10 cellular contexts compared by ENCODE assay signal in genomic region chr14:100207588-100207987, GRCh38. TPM values are rescaled to one million over a fixed set of nuclear protein-coding genes. Genes with fewer than 3 reads are reported as not detected.
DNase-seq lines count a peak whose midpoint lies in the region; ATAC-seq, FAIRE-seq and TF ChIP-seq lines count a peak whose summit lies in the region.
"Not testable (repeated sequence)": the region's sequence is repeated elsewhere in the genome, so short reads cannot be mapped to it uniquely, and the experiment has no call there.
"Had no signal": no experiment of that assay in that cellular context is flagged by ENCODE, and none has a peak within 500 bp of the region (broad histone marks: within the 10 kb centered on the region; RNA-seq: fewer than 3 reads in every experiment).

No MANE protein-coding gene starts in this region.

- intact Hi-C loops in activated CD4-positive, alpha-beta T cell treated with anti-CD3 and anti-CD28 coated beads for 36 hours (cut with DNase I, micrococcal nuclease); activated CD4-positive, alpha-beta memory T cell treated with anti-CD3 and anti-CD28 coated beads for 36 hours (cut with micrococcal nuclease); K562 (cut with micrococcal nuclease): not testable (repeated sequence)

- not testable (repeated sequence) for H3K9ac ChIP-seq in K562 (ENCODE audit: insufficient read depth in 1 of 2, low read depth in 2 of 2, low read length in 2 of 2); trophoblast cell (ENCODE audit: low read length)

- H3K9me3 ChIP-seq in T-helper 17 cell (ENCODE audit: control insufficient read depth, low read length, poor library complexity, severe bottlenecking); K562 (replicated peaks; ENCODE audit: control insufficient read depth, insufficient read depth, low read depth, low read length); trophoblast cell (ENCODE audit: insufficient read depth, low read depth, low read length): not testable (repeated sequence)

- not testable (repeated sequence) for H4K8ac ChIP-seq in trophoblast cell (ENCODE audit: low read depth, low read length)

- not testable (repeated sequence) for H3K4ac ChIP-seq in trophoblast cell (ENCODE audit: low read depth, low read length)

- peak overlapping the region; percentile 34 for H2BK120ac ChIP-seq in trophoblast cell (ENCODE audit: insufficient read depth, low read length, poor library complexity)

- not testable (repeated sequence) for H2BK12ac ChIP-seq in trophoblast cell (ENCODE audit: low read length)

- TF ChIP-seq POLR2A in K562 (conservative IDR thresholded peaks at IDR 0.05): not testable (repeated sequence)

- H4K91ac ChIP-seq in trophoblast cell (ENCODE audit: low read depth, low read length): not testable (repeated sequence)

- not testable (repeated sequence) for H3K27ac ChIP-seq in K562 (ENCODE audit: extremely low read depth, low read depth, low read length); trophoblast cell (ENCODE audit: low read depth, low read length)

- not testable (repeated sequence) for H2AK5ac ChIP-seq in trophoblast cell (ENCODE audit: low read length)

- H3K4me2 ChIP-seq in K562 (ENCODE audit: insufficient read depth, low read length); trophoblast cell (ENCODE audit: low read length): not testable (repeated sequence)

- not testable (repeated sequence) for ATAC-seq in T-helper 17 cell; activated CD4-positive, alpha-beta T cell treated with anti-CD3 and anti-CD28 coated beads for 36 hours; K562

- not testable (repeated sequence) for FAIRE-seq in K562 (lab: Jason Lieb, UNC)

- in situ Hi-C loops in K562 (cut with MboI): not testable (repeated sequence)

- H2AFZ ChIP-seq in K562 (ENCODE audit: low read depth, low read length); trophoblast cell (ENCODE audit: insufficient read depth, low read length, poor library complexity): not testable (repeated sequence)

- WGBS in K562 (ENCODE audit: insufficient coverage, low coverage, missing lambda C conversion rate): 51% methylated on average over 4 of the region's 10 CpGs
- WGBS in trophoblast cell (ENCODE audit: extremely low coverage, insufficient coverage, insufficient read length): no CpG with 5 or more reads among the region's 10 CpGs

- not testable (repeated sequence) for TF ChIP-seq EP300 in K562 (IDR thresholded peaks at IDR 0.05; ENCODE audit: low read length)

- not testable (repeated sequence) for H3K27me3 Mint-ChIP-seq in T-helper 17 cell; activated CD4-positive, alpha-beta T cell treated with anti-CD3 and anti-CD28 coated beads for 36 hours; activated CD4-positive, alpha-beta memory T cell treated with anti-CD3 and anti-CD28 coated beads for 36 hours; endothelial cell (ENCODE audit: unreplicated experiment); neural crest cell (ENCODE audit: low read depth)

- TF ChIP-seq RAD21 in K562 (CRISPR knock-in tag; conservative IDR thresholded peaks at IDR 0.05 in 1 of 2, IDR thresholded peaks at IDR 0.05 in 1 of 2): not testable (repeated sequence)

- H4K12ac ChIP-seq in trophoblast cell (ENCODE audit: low read depth, low read length): not testable (repeated sequence)

- POLR2A ChIA-PET in activated CD4-positive, alpha-beta T cell treated with anti-CD3 and anti-CD28 coated beads for 36 hours (lab: Charles Lee); activated CD4-positive, alpha-beta memory T cell treated with anti-CD3 and anti-CD28 coated beads for 36 hours (lab: Charles Lee): not testable (repeated sequence)
- POLR2A ChIA-PET in K562 (lab: Yijun Ruan, JAX): interaction anchor here (0.8 kb wide), 1 partner anchor 713 kb away, joined by 3 read pairs; no protein-coding TSS in a partner anchor

- not testable (repeated sequence) for H3K79me2 ChIP-seq in K562 (ENCODE audit: control insufficient read depth, insufficient read depth, low read length); trophoblast cell (ENCODE audit: control insufficient read depth, insufficient read depth, low read length, poor library complexity)

- H3K36me3 ChIP-seq in K562 (ENCODE audit: control insufficient read depth, insufficient read depth, low read length); trophoblast cell (ENCODE audit: control insufficient read depth in 1 of 2, insufficient read depth in 2 of 2, low read length in 2 of 2): not testable (repeated sequence)

- H3K27ac Mint-ChIP-seq in T-helper 17 cell; activated CD4-positive, alpha-beta T cell treated with anti-CD3 and anti-CD28 coated beads for 36 hours; activated CD4-positive, alpha-beta memory T cell treated with anti-CD3 and anti-CD28 coated beads for 36 hours; endothelial cell (ENCODE audit: unreplicated experiment); neural crest cell (ENCODE audit: unreplicated experiment): not testable (repeated sequence)

- not testable (repeated sequence) for H2BK5ac ChIP-seq in trophoblast cell (ENCODE audit: low read depth, low read length, poor library complexity)

- not testable (repeated sequence) for H3K14ac ChIP-seq in trophoblast cell (ENCODE audit: low read length)

- not testable (repeated sequence) for H3K36me3 Mint-ChIP-seq in T-helper 17 cell (ENCODE audit: low read depth); activated CD4-positive, alpha-beta T cell treated with anti-CD3 and anti-CD28 coated beads for 36 hours (ENCODE audit: low read depth); activated CD4-positive, alpha-beta memory T cell treated with anti-CD3 and anti-CD28 coated beads for 36 hours; neural crest cell (ENCODE audit: low read depth)
- H3K36me3 Mint-ChIP-seq in endothelial cell (ENCODE audit: low read depth, unreplicated experiment): peaks cover 13% of the 10 kb centered on the region

- not testable (repeated sequence) for BruUV-seq in K562 (replicated peaks; lab: Mats Ljungman, UMichigan)

- not testable (repeated sequence) for H3K18ac ChIP-seq in trophoblast cell (ENCODE audit: low read length)

- CTCF ChIA-PET in activated CD4-positive, alpha-beta T cell treated with anti-CD3 and anti-CD28 coated beads for 36 hours (lab: Charles Lee): interaction anchor here (5.9 kb wide), 1 partner anchor 15 kb away, joined by 36 read pairs; no protein-coding TSS in a partner anchor
- CTCF ChIA-PET in activated CD4-positive, alpha-beta memory T cell treated with anti-CD3 and anti-CD28 coated beads for 36 hours (lab: Charles Lee): interaction anchor here (1.2 kb wide), 1 partner anchor 15 kb away, joined by 4 read pairs; no protein-coding TSS in a partner anchor
- CTCF ChIA-PET in K562 (lab: Yijun Ruan, JAX; ENCODE audit: low intra/inter-chr PET ratio): not testable (repeated sequence)

- not testable (repeated sequence) for H3K4me1 Mint-ChIP-seq in T-helper 17 cell; activated CD4-positive, alpha-beta T cell treated with anti-CD3 and anti-CD28 coated beads for 36 hours; activated CD4-positive, alpha-beta memory T cell treated with anti-CD3 and anti-CD28 coated beads for 36 hours (ENCODE audit: low read depth); endothelial cell (ENCODE audit: unreplicated experiment); neural crest cell

- not testable (repeated sequence) for H3K4me3 ChIP-seq in K562; trophoblast cell (ENCODE audit: low read depth, low read length)

- not testable (repeated sequence) for H3K9me1 ChIP-seq in K562 (ENCODE audit: control insufficient read depth, insufficient read depth, low read length)

- not testable (repeated sequence) for H3K79me1 ChIP-seq in trophoblast cell (ENCODE audit: low read length)

- H4K20me1 ChIP-seq in K562 (replicated peaks; ENCODE audit: control insufficient read depth, insufficient read depth, low read length): not testable (repeated sequence)

- H3K9me3 Mint-ChIP-seq in activated CD4-positive, alpha-beta T cell treated with anti-CD3 and anti-CD28 coated beads for 36 hours (ENCODE audit: low read depth); activated CD4-positive, alpha-beta memory T cell treated with anti-CD3 and anti-CD28 coated beads for 36 hours; endothelial cell (ENCODE audit: unreplicated experiment); neural crest cell: not testable (repeated sequence)

- H3K4me1 ChIP-seq in K562 (replicated peaks in 1 of 2; ENCODE audit: control insufficient read depth in 2 of 2, insufficient read depth in 2 of 2, low read length in 2 of 2); trophoblast cell (ENCODE audit: control insufficient read depth in 1 of 2, insufficient read depth in 2 of 2, low read length in 2 of 2): not testable (repeated sequence)

- TF ChIP-seq CTCF in K562 (IDR thresholded peaks at IDR 0.05 in 2 of 3, conservative IDR thresholded peaks at IDR 0.05 in 1 of 3; ENCODE audit: insufficient read depth in 2 of 3, low read depth in 1 of 3, low read length in 3 of 3); endothelial cell (IDR thresholded peaks at IDR 0.05; ENCODE audit: unreplicated experiment); neural crest cell (conservative IDR thresholded peaks at IDR 0.05): not testable (repeated sequence)

- H3K4me3 Mint-ChIP-seq in T-helper 17 cell (peak overlapping the region; percentile 0), endothelial cell (ENCODE audit: unreplicated experiment) (peak overlapping the region; percentile 78), neural crest cell (peak overlapping the region; percentile 26)
- H3K4me3 Mint-ChIP-seq in activated CD4-positive, alpha-beta T cell treated with anti-CD3 and anti-CD28 coated beads for 36 hours; activated CD4-positive, alpha-beta memory T cell treated with anti-CD3 and anti-CD28 coated beads for 36 hours: not testable (repeated sequence)

- DNase-seq in T-helper 17 cell; K562 (ENCODE audit: extremely low read depth in 1 of 4, low spot score in 3 of 4); endothelial cell (ENCODE audit: low spot score); neural crest cell (ENCODE audit: low read depth, low spot score); trophoblast cell: not testable (repeated sequence)
- peak; percentile 29 for DNase-seq in activated CD4-positive, alpha-beta T cell treated with anti-CD3 and anti-CD28 coated beads for 36 hours
- DNase-seq in activated CD4-positive, alpha-beta memory T cell treated with anti-CD3 and anti-CD28 coated beads for 36 hours: peak; percentile 20

- not testable (repeated sequence) for H3K27me3 ChIP-seq in K562 (ENCODE audit: control insufficient read depth in 2 of 2, insufficient read depth in 2 of 2, low read length in 2 of 2); trophoblast cell (ENCODE audit: insufficient read depth, low read length)

- H3K23ac ChIP-seq in trophoblast cell (ENCODE audit: low read length): not testable (repeated sequence)

RNA-seq across cellular contexts. Expression of gene YY1, which starts 31.4 kb away (rescaled TPM):
- 10 to 100 TPM; 75.5 to 77.9 TPM for total RNA-seq in T-helper 17 cell
- 100 to 1,000 TPM in 1 of 2 experiments, 10 to 100 TPM in 1; 99.7 to 104 TPM for total RNA-seq in activated CD4-positive, alpha-beta T cell treated with anti-CD3 and anti-CD28 coated beads for 36 hours
- total RNA-seq in activated CD4-positive, alpha-beta memory T cell treated with anti-CD3 and anti-CD28 coated beads for 36 hours: 10 to 100 TPM; 88.6 to 98.2 TPM
- 30.4 and 53.6 TPM in 2 replicates for total RNA-seq in K562 (2011; cell fraction: chromatin; rRNA removed; ENCODE audit: low replicate concordance)
- 21.0 and 21.6 TPM in 2 replicates for total RNA-seq in K562 (2011; cell fraction: nucleolus; rRNA removed)
- 32.7 and 52.1 TPM in 2 replicates for total RNA-seq in K562 (2011; cell fraction: nucleoplasm; rRNA removed)
- total RNA-seq in K562 (2014; rRNA removed): 45.3 and 46.7 TPM in 2 replicates
- 70.8 and 81.3 TPM in 2 replicates for total RNA-seq in K562 (2014; rRNA removed; fragmentation: Illumina TruSeq; extraction: Trizol)
- 44.3 and 53.0 TPM in 2 replicates for total RNA-seq in K562 (2015; rRNA removed; fragmentation: Illumina TruSeq; extraction: Trizol)
- 74.2 and 76.9 TPM in 2 replicates for total RNA-seq in K562 (2021)
- polyA plus RNA-seq in K562 (2011; rRNA removed): 35.4 and 55.0 TPM in 2 replicates
- 16.4 TPM in 2 replicates for polyA plus RNA-seq in K562 (2011; cell fraction: cytosol; rRNA removed)
- polyA plus RNA-seq in K562 (2011; cell fraction: nucleus; rRNA removed): 22.7 and 24.9 TPM in 2 replicates
- 44.5 and 48.2 TPM in 2 replicates for polyA plus RNA-seq in K562 (2012)
- 43.9 and 46.5 TPM in 2 replicates for polyA plus RNA-seq in K562 (2014; fragmentation: Illumina TruSeq; extraction: Trizol)
- 10 to 100 TPM; 20.8 to 21.0 TPM for polyA plus RNA-seq in K562 (2014; fragmentation: Nextera tagmentation; extraction: Ambion mirVana)
- 28.8 and 29.0 TPM in 2 replicates for polyA plus RNA-seq in K562 (2014; rRNA removed)
- 33.4 and 50.0 TPM in 2 replicates for polyA minus RNA-seq in K562 (2011; rRNA and poly(A)+ RNA removed)
- 21.0 and 27.0 TPM in 2 replicates for polyA minus RNA-seq in K562 (2011; cell fraction: cytosol; rRNA and poly(A)+ RNA removed)
- polyA minus RNA-seq in K562 (2011; cell fraction: nucleus; rRNA and poly(A)+ RNA removed): 11.6 and 19.1 TPM in 2 replicates
- 81.7 TPM for total RNA-seq in endothelial cell (ENCODE audit: unreplicated experiment)
- 72.0 and 79.9 TPM in 2 replicates for total RNA-seq in neural crest cell
- 88.5 and 92.7 TPM in 2 replicates for polyA plus RNA-seq in trophoblast cell (2013)

RNA-seq across cellular contexts. Expression of gene DEGS2, which starts 48.1 kb away (rescaled TPM):
- total RNA-seq in T-helper 17 cell (under 1 TPM in 1 of 2 donors, not detected in 1; 0.30 TPM), K562 (2014; rRNA removed) (2.7 and 2.9 TPM in 2 replicates), K562 (2014; rRNA removed; fragmentation: Illumina TruSeq; extraction: Trizol) (0.19 and 0.44 TPM in 2 replicates), K562 (2015; rRNA removed; fragmentation: Illumina TruSeq; extraction: Trizol) (0.34 and 0.36 TPM in 2 replicates), K562 (2021) (2.7 TPM in 2 replicates), endothelial cell (ENCODE audit: unreplicated experiment) (not detected), neural crest cell (0.11 TPM in 1 of 2 replicates, not detected in the other)
- total RNA-seq in activated CD4-positive, alpha-beta T cell treated with anti-CD3 and anti-CD28 coated beads for 36 hours: 1 to 10 TPM; 2.6 to 2.8 TPM
- 1 to 10 TPM; 1.1 to 1.3 TPM for total RNA-seq in activated CD4-positive, alpha-beta memory T cell treated with anti-CD3 and anti-CD28 coated beads for 36 hours
- total RNA-seq in K562 (2011; cell fraction: chromatin; rRNA removed; ENCODE audit: low replicate concordance): 2.6 and 7.4 TPM in 2 replicates
- total RNA-seq in K562 (2011; cell fraction: nucleolus; rRNA removed): 4.3 and 4.8 TPM in 2 replicates
- total RNA-seq in K562 (2011; cell fraction: nucleoplasm; rRNA removed): 2.5 and 2.8 TPM in 2 replicates
- polyA plus RNA-seq in K562 (2011; rRNA removed) (0.46 and 1.1 TPM in 2 replicates), K562 (2014; fragmentation: Illumina TruSeq; extraction: Trizol) (0.22 and 0.76 TPM in 2 replicates), K562 (2014; fragmentation: Nextera tagmentation; extraction: Ambion mirVana) (under 1 TPM; 0.57 to 0.70 TPM), K562 (2014; rRNA removed) (0.42 and 2.7 TPM in 2 replicates)
- polyA plus RNA-seq in K562 (2011; cell fraction: cytosol; rRNA removed): 0.41 and 3.5 TPM in 2 replicates
- polyA plus RNA-seq in K562 (2011; cell fraction: nucleus; rRNA removed): 1.4 and 6.6 TPM in 2 replicates
- polyA plus RNA-seq in K562 (2012): 1.4 and 4.2 TPM in 2 replicates
- 0.09 and 0.32 TPM in 2 replicates for polyA minus RNA-seq in K562 (2011; rRNA and poly(A)+ RNA removed)
- 1.2 and 2.5 TPM in 2 replicates for polyA minus RNA-seq in K562 (2011; cell fraction: cytosol; rRNA and poly(A)+ RNA removed)
- polyA minus RNA-seq in K562 (2011; cell fraction: nucleus; rRNA and poly(A)+ RNA removed): 0.78 and 1.5 TPM in 2 replicates
- polyA plus RNA-seq in trophoblast cell (2013): 4.2 and 4.6 TPM in 2 replicates
- total RNA-seq: A673; CD4-positive, CD25-positive, alpha-beta regulatory T cell had no signal
- polyA plus RNA-seq: AG04450 had no signal
